16 cellular contexts compared by ENCODE assay signal in the genomic region with DNA sequence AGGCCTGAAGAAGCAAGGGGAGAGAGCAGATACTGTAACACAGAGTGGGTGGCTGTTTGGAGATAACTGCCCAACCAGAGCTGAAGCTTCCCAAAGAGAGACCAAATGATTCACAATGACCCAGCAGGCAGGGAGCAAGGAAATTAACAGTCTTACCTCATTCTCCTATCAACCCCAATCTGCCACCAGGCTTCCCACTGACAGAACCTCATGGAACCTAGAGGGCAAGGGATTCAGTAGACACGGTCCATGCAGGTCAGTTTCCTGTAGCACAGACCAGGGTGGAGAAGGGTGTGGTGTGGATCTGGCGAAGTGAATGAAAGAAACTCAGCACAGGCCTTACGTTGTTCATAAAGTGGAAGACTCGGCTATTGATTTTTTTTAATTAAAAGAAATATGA.
"Had no signal": no experiment of that assay in that cellular context is flagged by ENCODE, and none has a peak within 500 bp of the region (broad histone marks: within the 10 kb centered on the region; RNA-seq: fewer than 3 reads in every experiment).

No MANE protein-coding gene starts in this region.

- DNase-seq: activated CD4-positive, alpha-beta T cell treated with anti-CD3 and anti-CD28 coated beads for 48 hours; activated CD8-positive, alpha-beta memory T cell treated with anti-CD3 and anti-CD28 coated beads, Interleukin-2, amount 50 U/mL, for 48 hours; activated CD8-positive, alpha-beta T cell treated with anti-CD3 and anti-CD28 coated beads, Interleukin-2, amount 10 ng/mL, durations not matched to agents 7 days and 5 days; activated naive CD8-positive, alpha-beta T cell treated with anti-CD3 and anti-CD28 coated beads, Interleukin-2, amount 10 ng/mL, durations not matched to agents 7 days and 5 days; esophagus squamous epithelium; foreskin keratinocyte; head of caudate nucleus; kidney; natural killer cell; stimulated activated CD4-positive, alpha-beta T cell treated with anti-CD3 and anti-CD28 coated beads, Interleukin-2, amount 100 ng/mL, for 48 hours; stimulated activated naive CD4-positive, alpha-beta T cell treated with Interleukin-2 at 50 U/mL for 16 hours; T-helper 1 cell; trophoblast cell had no signal

- H3K27ac ChIP-seq: ascending aorta, esophagus squamous epithelium, foreskin keratinocyte had no signal

- ATAC-seq: activated CD8-positive, alpha-beta T cell treated with anti-CD3 and anti-CD28 coated beads, Interleukin-2, amount 10 ng/mL, durations not matched to agents 7 days and 5 days; foreskin keratinocyte; natural killer cell had no signal

- H3K27me3 ChIP-seq: ascending aorta, esophagus squamous epithelium, foreskin keratinocyte had no signal

- H3K9me3 ChIP-seq: ascending aorta, esophagus squamous epithelium had no signal

- H3K27ac Mint-ChIP-seq: activated CD8-positive, alpha-beta T cell treated with anti-CD3 and anti-CD28 coated beads, Interleukin-2, amount 10 ng/mL, durations not matched to agents 7 days and 5 days; activated naive CD8-positive, alpha-beta T cell treated with anti-CD3 and anti-CD28 coated beads, Interleukin-2, amount 10 ng/mL, durations not matched to agents 7 days and 5 days; natural killer cell had no signal

- H3K4me3 Mint-ChIP-seq: activated CD8-positive, alpha-beta T cell treated with anti-CD3 and anti-CD28 coated beads, Interleukin-2, amount 10 ng/mL, durations not matched to agents 7 days and 5 days; activated naive CD8-positive, alpha-beta T cell treated with anti-CD3 and anti-CD28 coated beads, Interleukin-2, amount 10 ng/mL, durations not matched to agents 7 days and 5 days; natural killer cell had no signal

- H3K36me3 ChIP-seq: ascending aorta, esophagus squamous epithelium had no signal

- H3K9me3 Mint-ChIP-seq: activated naive CD8-positive, alpha-beta T cell treated with anti-CD3 and anti-CD28 coated beads, Interleukin-2, amount 10 ng/mL, durations not matched to agents 7 days and 5 days; natural killer cell had no signal

- H3K27me3 Mint-ChIP-seq: activated naive CD8-positive, alpha-beta T cell treated with anti-CD3 and anti-CD28 coated beads, Interleukin-2, amount 10 ng/mL, durations not matched to agents 7 days and 5 days had no signal

- H3K4me1 ChIP-seq: ascending aorta, esophagus squamous epithelium, foreskin keratinocyte had no signal

- H3K4me1 Mint-ChIP-seq: activated naive CD8-positive, alpha-beta T cell treated with anti-CD3 and anti-CD28 coated beads, Interleukin-2, amount 10 ng/mL, durations not matched to agents 7 days and 5 days; natural killer cell had no signal

- H3K36me3 Mint-ChIP-seq: activated naive CD8-positive, alpha-beta T cell treated with anti-CD3 and anti-CD28 coated beads, Interleukin-2, amount 10 ng/mL, durations not matched to agents 7 days and 5 days; natural killer cell had no signal

- H3K4me3 ChIP-seq: ascending aorta, esophagus squamous epithelium, lung had no signal

- FAIRE-seq: colon, kidney had no signal
